Comparison of ENCODE assay signal across 15 cellular contexts in the genomic region with DNA sequence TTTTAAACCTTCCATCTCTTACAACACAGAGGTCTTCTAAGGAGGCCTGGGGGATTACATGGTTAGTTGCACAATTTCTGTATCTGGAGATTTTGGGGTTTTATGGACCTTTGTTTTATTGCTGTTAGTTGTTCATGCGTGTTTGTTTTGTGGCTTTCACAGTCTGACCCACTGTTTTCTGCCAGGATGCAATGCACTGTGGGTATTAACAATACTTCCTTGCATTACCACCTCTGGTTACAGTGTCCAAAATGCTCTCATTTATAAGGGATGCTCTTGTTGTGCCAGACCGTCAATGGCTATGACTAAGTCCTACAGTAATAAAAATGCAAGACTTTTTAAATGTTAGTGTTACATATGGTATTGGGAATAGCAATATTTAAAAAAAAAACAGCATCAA.
DNase-seq lines count a peak whose midpoint lies in the region; ATAC-seq and TF ChIP-seq lines count a peak whose summit lies in the region.
"Had no signal": no experiment of that assay in that cellular context is flagged by ENCODE, and none has a peak within 500 bp of the region (broad histone marks: within the 10 kb centered on the region; RNA-seq: fewer than 3 reads in every experiment).

No MANE protein-coding gene starts in this region.

- TF ChIP-seq CTCF in LNCaP clone FGC (IDR thresholded peaks at IDR 0.05; ENCODE audit: control insufficient read depth, extremely low read depth, insufficient read depth) (no peak), PC-3 (conservative IDR thresholded peaks at IDR 0.05; ENCODE audit: low read depth, low read length) (no peak), nephron (IDR thresholded peaks at IDR 0.05; ENCODE audit: unreplicated experiment in 3 of 3) (no peak)

- CTCF ChIA-PET in PC-3 (lab: Charles Lee): no interaction called here

- no peaks in the 10 kb centered on the region for H3K9me3 Mint-ChIP-seq in nephron
- H3K9me3 Mint-ChIP-seq in activated T-helper 2 cell treated with anti-CD3 and anti-CD28 coated beads, Interferon-gamma antibody, Interleukin-2, Interleukin-4, amounts not matched to agents 10 μg/mL and 5 μg/mL and 100 μg/mL, durations not matched to agents 14 hours and 24 hours and 36 hours: peaks cover 15% of the 10 kb centered on the region

- no peak overlapping the region for H2AFZ ChIP-seq in PC-3 (ENCODE audit: low read length)

- no peak overlapping the region for H3K4me3 ChIP-seq in LNCaP clone FGC (ENCODE audit: low read depth, low read length)
- no peak overlapping the region for H3K4me3 ChIP-seq in PC-3 (ENCODE audit: low read length)
- H3K4me3 ChIP-seq: A549, HAP-1 had no signal

- peak; percentile 86 for ATAC-seq in PC-3
- no peak for ATAC-seq in HG02870 (IDR thresholded peaks at IDR 0.05; ENCODE audit: unreplicated experiment)
- ATAC-seq: A549 had no signal

- no peak overlapping the region for H3K4me3 Mint-ChIP-seq in nephron
- no peak overlapping the region for H3K4me3 Mint-ChIP-seq in activated T-helper 2 cell treated with anti-CD3 and anti-CD28 coated beads, Interferon-gamma antibody, Interleukin-2, Interleukin-4, amounts not matched to agents 10 μg/mL and 5 μg/mL and 100 μg/mL, durations not matched to agents 14 hours and 24 hours and 36 hours (ENCODE audit: low read depth)
- H3K4me3 Mint-ChIP-seq: CD14-positive monocyte; CD4-positive, alpha-beta memory T cell; IgD-negative memory B cell had no signal

- H3K27me3 Mint-ChIP-seq in nephron (ENCODE audit: low read depth): no peaks in the 10 kb centered on the region
- no peaks in the 10 kb centered on the region for H3K27me3 Mint-ChIP-seq in activated T-helper 2 cell treated with anti-CD3 and anti-CD28 coated beads, Interferon-gamma antibody, Interleukin-2, Interleukin-4, amounts not matched to agents 10 μg/mL and 5 μg/mL and 100 μg/mL, durations not matched to agents 14 hours and 24 hours and 36 hours (ENCODE audit: low read depth)
- H3K27me3 Mint-ChIP-seq: CD4-positive, alpha-beta memory T cell; IgD-negative memory B cell had no signal

- H3K9me2 ChIP-seq in PC-3 (replicated peaks; ENCODE audit: low read length): no peaks in the 10 kb centered on the region

- intact Hi-C loops in PC-3 (cut with micrococcal nuclease): no loop called here
- intact Hi-C loops in activated T-helper 2 cell treated with anti-CD3 and anti-CD28 coated beads, Interferon-gamma antibody, Interleukin-2, Interleukin-4, amounts not matched to agents 10 μg/mL and 5 μg/mL and 100 μg/mL, durations not matched to agents 14 hours and 24 hours and 36 hours (cut with micrococcal nuclease): no loop called here

- no peaks in the 10 kb centered on the region for H3K36me3 ChIP-seq in PC-3 (ENCODE audit: low read depth, low read length)
- H3K36me3 ChIP-seq: HAP-1 had no signal

- no peak overlapping the region for H3K27ac ChIP-seq in PC-3 (ENCODE audit: low read length)
- H3K27ac ChIP-seq: 22Rv1, A549 had no signal

- DNase-seq in H4 (ENCODE audit: low spot score): peak; percentile 8
- peak; percentile 65 for DNase-seq in LNCaP clone FGC (ENCODE audit: low read depth)
- peak; percentile 61 for DNase-seq in PC-3
- DNase-seq in DMS 273 (lab: John Stamatoyannopoulos, UW; ENCODE audit: unreplicated experiment): no peak
- no peak for DNase-seq in NCI-H82 treated with DMSO at 0.1 percent for 48 hours (lab: John Stamatoyannopoulos, UW; ENCODE audit: unreplicated experiment)
- DNase-seq in activated T-helper 2 cell treated with anti-CD3 and anti-CD28 coated beads, Interferon-gamma antibody, Interleukin-2, Interleukin-4, amounts not matched to agents 10 μg/mL and 5 μg/mL and 100 μg/mL, durations not matched to agents 14 hours and 24 hours and 36 hours (ENCODE audit: low spot score): no peak
- DNase-seq: AML-193; CD4-positive, alpha-beta memory T cell had no signal

- no TSS peak for BruUV-seq in PC-3 (replicated peaks; lab: Mats Ljungman, UMichigan)

- no peaks in the 10 kb centered on the region for H3K79me2 ChIP-seq in PC-3 (ENCODE audit: low read length)

- no peaks in the 10 kb centered on the region for H3K36me3 Mint-ChIP-seq in nephron (ENCODE audit: low read depth)
- H3K36me3 Mint-ChIP-seq in activated T-helper 2 cell treated with anti-CD3 and anti-CD28 coated beads, Interferon-gamma antibody, Interleukin-2, Interleukin-4, amounts not matched to agents 10 μg/mL and 5 μg/mL and 100 μg/mL, durations not matched to agents 14 hours and 24 hours and 36 hours (ENCODE audit: low read depth): no peaks in the 10 kb centered on the region
- H3K36me3 Mint-ChIP-seq: CD14-positive monocyte; CD4-positive, alpha-beta memory T cell; IgD-negative memory B cell had no signal

- peak overlapping the region in 2 of 3 experiments; percentile 11 to 25 for H3K27ac Mint-ChIP-seq in nephron
- H3K27ac Mint-ChIP-seq in activated T-helper 2 cell treated with anti-CD3 and anti-CD28 coated beads, Interferon-gamma antibody, Interleukin-2, Interleukin-4, amounts not matched to agents 10 μg/mL and 5 μg/mL and 100 μg/mL, durations not matched to agents 14 hours and 24 hours and 36 hours: no peak overlapping the region
- H3K27ac Mint-ChIP-seq: CD14-positive monocyte; CD4-positive, alpha-beta memory T cell; IgD-negative memory B cell had no signal

- H3K9me3 ChIP-seq in PC-3 (ENCODE audit: low read length): no peaks in the 10 kb centered on the region
- H3K9me3 ChIP-seq: A549, HAP-1 had no signal

- H3K4me2 ChIP-seq in PC-3 (ENCODE audit: low read length): no peak overlapping the region
- H3K4me2 ChIP-seq: A549 had no signal

- peaks cover 10% of the 10 kb centered on the region for H3K4me1 ChIP-seq in PC-3 (ENCODE audit: insufficient read depth, low read length)
- H3K4me1 ChIP-seq: A549, HAP-1 had no signal

- H3F3A ChIP-seq in PC-3 (ENCODE audit: low read length, unreplicated experiment): no peaks in the 10 kb centered on the region

- no peaks in the 10 kb centered on the region for H4K20me1 ChIP-seq in PC-3 (ENCODE audit: low read length)

- no peaks in the 10 kb centered on the region for H3K27me3 ChIP-seq in PC-3 (ENCODE audit: low read length)

- H3K4me1 Mint-ChIP-seq in nephron: no peaks in the 10 kb centered on the region
- H3K4me1 Mint-ChIP-seq in activated T-helper 2 cell treated with anti-CD3 and anti-CD28 coated beads, Interferon-gamma antibody, Interleukin-2, Interleukin-4, amounts not matched to agents 10 μg/mL and 5 μg/mL and 100 μg/mL, durations not matched to agents 14 hours and 24 hours and 36 hours (ENCODE audit: low read depth): no peaks in the 10 kb centered on the region
- H3K4me1 Mint-ChIP-seq: CD14-positive monocyte; CD4-positive, alpha-beta memory T cell had no signal

- POLR2A ChIA-PET in PC-3 (lab: Charles Lee; ENCODE audit: unreplicated experiment): no interaction called here

- H3K9ac ChIP-seq in PC-3 (ENCODE audit: low read length): no peak overlapping the region

Comparison
In these comparisons a context has a peak if more than half of its experiments do, and no peak if none do; other contexts are left out.
1. DNase-seq: peak in H4 (single experiment), LNCaP clone FGC (single experiment) and PC-3 (single experiment); none in DMS 273 (single experiment), NCI-H82 treated with DMSO at 0.1 percent for 48 hours (single experiment) and activated T-helper 2 cell treated with anti-CD3 and anti-CD28 coated beads, Interferon-gamma antibody, Interleukin-2, Interleukin-4, amounts not matched to agents 10 μg/mL and 5 μg/mL and 100 μg/mL, durations not matched to agents 14 hours and 24 hours and 36 hours (single experiment).